16 cellular contexts compared by ENCODE assay signal in genomic region chr4:187366530-187367279, GRCh38.
A peak's percentile ranks its signal among the peaks of the same experiment; 100 is the strongest.
DNase-seq lines count a peak whose midpoint lies in the region; ATAC-seq, FAIRE-seq and TF ChIP-seq lines count a peak whose summit lies in the region.
"Had no signal": no experiment of that assay in that cellular context is flagged by ENCODE, and none has a peak within 500 bp of the region (broad histone marks: within the 10 kb centered on the region; RNA-seq: fewer than 3 reads in every experiment).

No MANE protein-coding gene starts in this region.

- no peak overlapping the region for H3K4me2 ChIP-seq in GM23338
- H3K4me2 ChIP-seq: BLaER1 treated with 17β-estradiol and CSF1 and Interleukin-3, amounts not matched to agents 10 nM and 100 nM had no signal

- FAIRE-seq in bronchial epithelial cell (lab: Jason Lieb, UNC): peak; percentile 73
- FAIRE-seq: GM12878, HTR-8/SVneo had no signal

- no peak overlapping the region for H3K27ac ChIP-seq in GM23338 (ENCODE audit: low read depth)
- no peak overlapping the region for H3K27ac ChIP-seq in left lung
- H3K27ac ChIP-seq: BLaER1 treated with 17β-estradiol and CSF1 and Interleukin-3, amounts not matched to agents 10 nM and 100 nM had no signal

- H3F3A ChIP-seq in GM23338 (replicated peaks; ENCODE audit: low read depth): no peaks in the 10 kb centered on the region

- no peaks in the 10 kb centered on the region for H3K27me3 Mint-ChIP-seq in GM23338 (ENCODE audit: insufficient read depth, low read depth, poor library complexity)
- H3K27me3 Mint-ChIP-seq in progenitor cell of endocrine pancreas: no peaks in the 10 kb centered on the region
- H3K27me3 Mint-ChIP-seq: CD4-positive, CD25-positive, alpha-beta regulatory T cell had no signal

- no peaks in the 10 kb centered on the region for H3K79me2 ChIP-seq in GM23338 (replicated peaks; ENCODE audit: insufficient read depth)

- H3K4me1 Mint-ChIP-seq in GM23338 (no peaks in the 10 kb centered on the region), progenitor cell of endocrine pancreas (ENCODE audit: low read depth) (peaks cover 40% of the 10 kb centered on the region)
- H3K4me1 Mint-ChIP-seq: CD4-positive, CD25-positive, alpha-beta regulatory T cell had no signal

- H4K20me1 ChIP-seq in GM23338 (replicated peaks; ENCODE audit: insufficient read depth): no peaks in the 10 kb centered on the region; the same call in 1 of the 2 replicates
- H4K20me1 ChIP-seq: BLaER1 treated with 17β-estradiol and CSF1 and Interleukin-3, amounts not matched to agents 10 nM and 100 nM had no signal

- intact Hi-C loops in left lung (cut with DNase I): no loop called here

- TF ChIP-seq CTCF in GM23338 (conservative IDR thresholded peaks at IDR 0.05; ENCODE audit: low read depth in 2 of 2) (0 out of 4 replicates have a peak, but pooled peaks of 1 of the 2 experiments have one; percentile 6), bronchial epithelial cell (IDR thresholded peaks at IDR 0.05; ENCODE audit: insufficient read depth, low read length, severe bottlenecking) (no peak), left lung (IDR thresholded peaks at IDR 0.05) (no peak), progenitor cell of endocrine pancreas (IDR thresholded peaks at IDR 0.05; ENCODE audit: unreplicated experiment) (no peak), GM10266 (IDR thresholded peaks at IDR 0.05; ENCODE audit: control insufficient read depth, insufficient read depth, low read depth, missing control alignments) (no peak)

- no peak overlapping the region for H3K4me3 Mint-ChIP-seq in GM23338
- peak overlapping the region; percentile 40 for H3K4me3 Mint-ChIP-seq in progenitor cell of endocrine pancreas (ENCODE audit: low read depth)
- H3K4me3 Mint-ChIP-seq: CD4-positive, CD25-positive, alpha-beta regulatory T cell; HFFc6 had no signal

- ATAC-seq in GM23338 (peak; percentile 51), left lung (peak; percentile 74), GM21526 (IDR thresholded peaks at IDR 0.05; ENCODE audit: low FRiP score, unreplicated experiment) (no peak)
- ATAC-seq: GM12878 had no signal

- H3K4me3 ChIP-seq in GM23338: no peak overlapping the region
- H3K4me3 ChIP-seq in bronchial epithelial cell (ENCODE audit: low read depth, low read length): no peak overlapping the region
- no peak overlapping the region for H3K4me3 ChIP-seq in left lung
- H3K4me3 ChIP-seq: BLaER1 treated with 17β-estradiol and CSF1 and Interleukin-3, amounts not matched to agents 10 nM and 100 nM; GM12878 had no signal

- H3K36me3 ChIP-seq in GM23338 (ENCODE audit: insufficient read depth) (no peaks in the 10 kb centered on the region), bronchial epithelial cell (ENCODE audit: control insufficient read depth, insufficient read depth, low read length) (no peaks in the 10 kb centered on the region), left lung (peaks cover 0 to 2% of the 10 kb centered on the region in 2 donors)
- H3K36me3 ChIP-seq: BLaER1 treated with 17β-estradiol and CSF1 and Interleukin-3, amounts not matched to agents 10 nM and 100 nM had no signal

- H2AFZ ChIP-seq in GM23338: peak overlapping the region; percentile 18; the same call in 1 of the 2 replicates

- H3K9me3 Mint-ChIP-seq in GM23338 (no peaks in the 10 kb centered on the region), progenitor cell of endocrine pancreas (ENCODE audit: low read depth) (peaks cover 4% of the 10 kb centered on the region)
- H3K9me3 Mint-ChIP-seq: HFFc6 had no signal

- H3K36me3 Mint-ChIP-seq in GM23338 (ENCODE audit: low read depth) (no peaks in the 10 kb centered on the region), progenitor cell of endocrine pancreas (ENCODE audit: insufficient read depth) (peaks cover 2% of the 10 kb centered on the region)
- H3K36me3 Mint-ChIP-seq: CD4-positive, CD25-positive, alpha-beta regulatory T cell had no signal

- peaks cover 0 to 1% of the 10 kb centered on the region in 2 donors for H3K9me3 ChIP-seq in left lung
- H3K9me3 ChIP-seq: BLaER1 treated with 17β-estradiol and CSF1 and Interleukin-3, amounts not matched to agents 10 nM and 100 nM had no signal

- H3K9me2 ChIP-seq in GM23338 (ENCODE audit: insufficient read depth): no peaks in the 10 kb centered on the region

- H3K27me3 ChIP-seq in GM23338 (ENCODE audit: insufficient read depth): no peaks in the 10 kb centered on the region
- H3K27me3 ChIP-seq in bronchial epithelial cell (ENCODE audit: control insufficient read depth, insufficient read depth, low read length): no peaks in the 10 kb centered on the region
- H3K27me3 ChIP-seq in left lung: no peaks in the 10 kb centered on the region
- H3K27me3 ChIP-seq: BLaER1 treated with 17β-estradiol and CSF1 and Interleukin-3, amounts not matched to agents 10 nM and 100 nM had no signal

- peak; percentile 10 for DNase-seq in GM23338 (ENCODE audit: low spot score)
- DNase-seq in bronchial epithelial cell (ENCODE audit: low read depth): no peak
- DNase-seq in left lung: no peak
- peak; percentile 30 for DNase-seq in progenitor cell of endocrine pancreas (ENCODE audit: low spot score, unreplicated experiment)
- DNase-seq in DMS53 treated with DMSO at 0.1 percent for 48 hours (lab: John Stamatoyannopoulos, UW; ENCODE audit: unreplicated experiment): no peak
- DNase-seq in NCI-H524 (lab: John Stamatoyannopoulos, UW): no peak
- no peak for DNase-seq in GM10266 (ENCODE audit: extremely low spot score)
- DNase-seq: ACHN; CD4-positive, CD25-positive, alpha-beta regulatory T cell; DMS53; HCEC 1CT; HFFc6 had no signal

- H3K27ac Mint-ChIP-seq in GM23338 (no peak overlapping the region), progenitor cell of endocrine pancreas (peak overlapping the region; percentile 70)
- H3K27ac Mint-ChIP-seq: CD4-positive, CD25-positive, alpha-beta regulatory T cell; HFFc6 had no signal

- H3K4me1 ChIP-seq in GM23338 (ENCODE audit: insufficient read depth) (no peaks in the 10 kb centered on the region), left lung (no peaks in the 10 kb centered on the region)

TF ChIP-seq in GM23338, 12 proteins besides CTCF, POLR2A, EP300 and RAD21:
- TF ChIP-seq REST (IDR thresholded peaks at IDR 0.05; ENCODE audit: unreplicated experiment) (no peak), EZH2 (IDR thresholded peaks at IDR 0.05; ENCODE audit: low read depth, unreplicated experiment) (no peak), STAT1 (IDR thresholded peaks at IDR 0.05; ENCODE audit: unreplicated experiment) (no peak), JUNB (IDR thresholded peaks at IDR 0.05; ENCODE audit: unreplicated experiment) (no peak), ZNF114 (CRISPR knock-in tag; IDR thresholded peaks at IDR 0.05) (no peak)

Comparison
In these comparisons a context has a peak if more than half of its experiments do, and no peak if none do; other contexts are left out.
1. DNase-seq: peak in GM23338 (single experiment) and progenitor cell of endocrine pancreas (single experiment); none in bronchial epithelial cell (single experiment), left lung (0 of 2), DMS53 treated with DMSO at 0.1 percent for 48 hours (single experiment), NCI-H524 (0 of 2) and GM10266 (single experiment).